17 cellular contexts compared by ENCODE assay signal in genomic region chr20:42985628-42986027, GRCh38.
DNase-seq lines count a peak whose midpoint lies in the region; ATAC-seq, FAIRE-seq and TF ChIP-seq lines count a peak whose summit lies in the region.
"Had no signal": no experiment of that assay in that cellular context is flagged by ENCODE, and none has a peak within 500 bp of the region (broad histone marks: within the 10 kb centered on the region; RNA-seq: fewer than 3 reads in every experiment).

No MANE protein-coding gene starts in this region.

- H3K79me2 ChIP-seq in Loucy (ENCODE audit: insufficient read depth, low read length) (no peaks in the 10 kb centered on the region), K562 (ENCODE audit: control insufficient read depth, insufficient read depth, low read length) (no peaks in the 10 kb centered on the region)

- ATAC-seq in K562 (peak; percentile 74), right lobe of liver (no peak), GM21723 (IDR thresholded peaks at IDR 0.05; ENCODE audit: unreplicated experiment) (no peak)

- H3K9me3 Mint-ChIP-seq in progenitor cell of endocrine pancreas (ENCODE audit: low read depth): no peaks in the 10 kb centered on the region

- BruUV-seq in K562 (replicated peaks; lab: Mats Ljungman, UMichigan): no TSS peak

- no peak for TF ChIP-seq POLR2A in K562 (conservative IDR thresholded peaks at IDR 0.05)
- TF ChIP-seq POLR2A in right lobe of liver (IDR thresholded peaks at IDR 0.05): no peak

- H3K4me1 Mint-ChIP-seq in progenitor cell of endocrine pancreas (ENCODE audit: low read depth): peaks cover 40% of the 10 kb centered on the region
- H3K4me1 Mint-ChIP-seq: CD4-positive, alpha-beta memory T cell had no signal

- no peak overlapping the region for H3K4me3 Mint-ChIP-seq in progenitor cell of endocrine pancreas (ENCODE audit: low read depth)
- H3K4me3 Mint-ChIP-seq: CD4-positive, alpha-beta memory T cell; HFFc6 had no signal

- peak overlapping the region; percentile 38 for H3K27ac Mint-ChIP-seq in progenitor cell of endocrine pancreas
- H3K27ac Mint-ChIP-seq: CD4-positive, alpha-beta memory T cell; HFFc6 had no signal

- no peak for FAIRE-seq in K562 (lab: Jason Lieb, UNC)
- FAIRE-seq: GM18507 had no signal

- in situ Hi-C loops in K562 (cut with MboI): no loop called here

- H3K36me3 ChIP-seq in Loucy (ENCODE audit: insufficient read depth, low read length) (no peaks in the 10 kb centered on the region), K562 (ENCODE audit: control insufficient read depth, insufficient read depth, low read length) (no peaks in the 10 kb centered on the region), right lobe of liver (no peaks in the 10 kb centered on the region)
- H3K36me3 ChIP-seq: BLaER1 had no signal

- H3K36me3 Mint-ChIP-seq in progenitor cell of endocrine pancreas (ENCODE audit: insufficient read depth): peaks cover 11% of the 10 kb centered on the region
- H3K36me3 Mint-ChIP-seq: CD4-positive, alpha-beta memory T cell had no signal

- H3K4me3 ChIP-seq in GM12864 (ENCODE audit: low read depth, low read length) (no peak overlapping the region), Loucy (ENCODE audit: low read length, poor library complexity, severe bottlenecking) (no peak overlapping the region), K562 (no peak overlapping the region), right lobe of liver (no peak overlapping the region)
- H3K4me3 ChIP-seq: BLaER1 had no signal

- H3K4me2 ChIP-seq in Loucy (ENCODE audit: low read depth, low read length, poor library complexity, severe bottlenecking) (no peak overlapping the region), K562 (ENCODE audit: insufficient read depth, low read length) (no peak overlapping the region)
- H3K4me2 ChIP-seq: BLaER1 had no signal

- H2AFZ ChIP-seq in Loucy (ENCODE audit: low read length): no peak overlapping the region
- no peak overlapping the region for H2AFZ ChIP-seq in K562 (ENCODE audit: low read depth, low read length)

- no peaks in the 10 kb centered on the region for H4K20me1 ChIP-seq in Loucy (ENCODE audit: insufficient read depth, low read length, poor library complexity, severe bottlenecking)
- H4K20me1 ChIP-seq in K562 (replicated peaks; ENCODE audit: control insufficient read depth, insufficient read depth, low read length): no peaks in the 10 kb centered on the region; the same call in 1 of the 2 replicates
- H4K20me1 ChIP-seq: BLaER1 had no signal

- intact Hi-C loops in K562 (cut with micrococcal nuclease): no loop called here
- intact Hi-C loops in right lobe of liver (cut with DNase I): no loop called here

- no peaks in the 10 kb centered on the region for H3K9me1 ChIP-seq in K562 (ENCODE audit: control insufficient read depth, insufficient read depth, low read length)

- TF ChIP-seq EP300 in K562 (IDR thresholded peaks at IDR 0.05; ENCODE audit: low read length): no peak

- H3K9ac ChIP-seq in Loucy (ENCODE audit: low read depth, low read length, poor library complexity, severe bottlenecking) (no peak overlapping the region), K562 (ENCODE audit: insufficient read depth in 1 of 2, low read depth in 2 of 2, low read length in 2 of 2) (no peak overlapping the region)
- H3K9ac ChIP-seq: BLaER1 had no signal

- H3K27ac ChIP-seq in K562 (ENCODE audit: extremely low read depth, low read depth, low read length): no peak overlapping the region
- H3K27ac ChIP-seq in right lobe of liver: no peak overlapping the region
- H3K27ac ChIP-seq: BLaER1 had no signal

- no peaks in the 10 kb centered on the region for H3F3A ChIP-seq in Loucy (ENCODE audit: low read depth)

- H3K27me3 ChIP-seq in Loucy (ENCODE audit: insufficient read depth, low read length, poor library complexity, severe bottlenecking) (no peaks in the 10 kb centered on the region), K562 (ENCODE audit: control insufficient read depth in 2 of 2, insufficient read depth in 2 of 2, low read length in 2 of 2) (no peaks in the 10 kb centered on the region), right lobe of liver (no peaks in the 10 kb centered on the region)
- H3K27me3 ChIP-seq: BLaER1 had no signal

- no peaks in the 10 kb centered on the region for H3K9me2 ChIP-seq in Loucy (replicated peaks; ENCODE audit: low read depth, low read length)

- H3K9me3 ChIP-seq in Loucy (ENCODE audit: insufficient read depth, low read depth, low read length) (no peaks in the 10 kb centered on the region; the same call in 1 of the 2 replicates), K562 (replicated peaks; ENCODE audit: control insufficient read depth, insufficient read depth, low read depth, low read length) (no peaks in the 10 kb centered on the region), right lobe of liver (no peaks in the 10 kb centered on the region)
- H3K9me3 ChIP-seq: BLaER1 had no signal

- TF ChIP-seq RAD21 in K562 (CRISPR knock-in tag; conservative IDR thresholded peaks at IDR 0.05 in 1 of 2, IDR thresholded peaks at IDR 0.05 in 1 of 2): no peak

- no peaks in the 10 kb centered on the region for H3K27me3 Mint-ChIP-seq in progenitor cell of endocrine pancreas
- H3K27me3 Mint-ChIP-seq: CD4-positive, alpha-beta memory T cell had no signal

- POLR2A ChIA-PET in K562 (lab: Yijun Ruan, JAX): no interaction called here

- H3K4me1 ChIP-seq in Loucy (ENCODE audit: insufficient read depth, low read length, poor library complexity, severe bottlenecking) (no peaks in the 10 kb centered on the region), K562 (replicated peaks in 1 of 2; ENCODE audit: control insufficient read depth in 2 of 2, insufficient read depth in 2 of 2, low read length in 2 of 2) (no peaks in the 10 kb centered on the region), right lobe of liver (no peaks in the 10 kb centered on the region)
- H3K4me1 ChIP-seq: BLaER1 had no signal

- CTCF ChIA-PET in K562 (lab: Yijun Ruan, JAX; ENCODE audit: low intra/inter-chr PET ratio): no interaction called here

- 5% methylated on average over 4 of the region's 4 CpGs for WGBS in K562 (ENCODE audit: insufficient coverage, low coverage, missing lambda C conversion rate)
- WGBS in right lobe of liver (ENCODE audit: insufficient coverage, low coverage, low lambda C conversion rate, missing lambda C conversion rate): 62% methylated on average over 4 of the region's 4 CpGs

- DNase-seq in GM12864 (ENCODE audit: low read depth): no peak
- peak; percentile 3 to 29 (median 18) for DNase-seq in K562 (ENCODE audit: extremely low read depth in 1 of 4, low spot score in 3 of 4)
- no peak for DNase-seq in progenitor cell of endocrine pancreas (ENCODE audit: low spot score, unreplicated experiment)
- no peak for DNase-seq in right lobe of liver
- no peak for DNase-seq in GF-D8 (lab: John Stamatoyannopoulos, UW)
- DNase-seq: ACHN; CD4-positive, alpha-beta memory T cell; HFFc6; NCI-H1105 treated with DMSO at 0.1 percent for 48 hours; NCI-H345; NCI-H524 treated with DMSO at 0.1 percent for 48 hours; NCI-H82; Right ventricle myocardium superior had no signal

- TF ChIP-seq CTCF in GM12864 (IDR thresholded peaks at IDR 0.05; ENCODE audit: low read depth, low read length, missing control alignments) (peak; percentile 25), Loucy (conservative IDR thresholded peaks at IDR 0.05; ENCODE audit: low read length) (0 out of 2 replicates have a peak, but pooled peaks have one; percentile 13), K562 (IDR thresholded peaks at IDR 0.05 in 2 of 3, conservative IDR thresholded peaks at IDR 0.05 in 1 of 3; ENCODE audit: insufficient read depth in 2 of 3, low read depth in 1 of 3, low read length in 3 of 3) (peak; percentile 20 to 43 (median 41); a peak in 4 of 6 replicates), progenitor cell of endocrine pancreas (IDR thresholded peaks at IDR 0.05; ENCODE audit: unreplicated experiment) (peak; percentile 11), right lobe of liver (IDR thresholded peaks at IDR 0.05) (no peak)

TF ChIP-seq in K562, 482 proteins besides CTCF, POLR2A, EP300 and RAD21 (continues in another document):
- no peak for TF ChIP-seq ZKSCAN8 (CRISPR knock-in tag; IDR thresholded peaks at IDR 0.05)

Comparison
In these comparisons a context has a peak if more than half of its experiments do, and no peak if none do; other contexts are left out.
1. DNase-seq: peak in K562 (4 of 4); none in GM12864 (single experiment), progenitor cell of endocrine pancreas (single experiment), right lobe of liver (0 of 3) and GF-D8 (single experiment).
2. CTCF ChIP-seq: peak in GM12864 (single experiment), Loucy (single experiment), K562 (3 of 3) and progenitor cell of endocrine pancreas (single experiment); none in right lobe of liver (0 of 4).